32 cellular contexts compared by ENCODE assay signal in genomic region chr16:13911871-13912270, GRCh38.
"Had no signal": no experiment of that assay in that cellular context is flagged by ENCODE, and none has a peak within 500 bp of the region (broad histone marks: within the 10 kb centered on the region; RNA-seq: fewer than 3 reads in every experiment).

No MANE protein-coding gene starts in this region.

- FAIRE-seq: bronchial epithelial cell, TTC549 had no signal

- H3K27ac ChIP-seq: ascending aorta, cardiac muscle cell, WERI-Rb-1 had no signal

- H3K36me3 ChIP-seq: ascending aorta, cardiac muscle cell, WERI-Rb-1 had no signal

- H3K27me3 ChIP-seq: ascending aorta had no signal

- H3K4me3 ChIP-seq: ascending aorta, cardiac muscle cell had no signal

- ATAC-seq: activated CD4-positive, alpha-beta T cell treated with anti-CD3 and anti-CD28 coated beads for 36 hours; activated CD4-positive, CD25-positive, alpha-beta regulatory T cell treated with anti-CD3 and anti-CD28 coated beads, Interleukin-2, amount 50 U/mL, for 24 hours; activated CD8-positive, alpha-beta memory T cell treated with anti-CD3 and anti-CD28 coated beads, Interleukin-2, amount 10 ng/mL, durations not matched to agents 7 days and 5 days; activated CD8-positive, alpha-beta T cell treated with anti-CD3 and anti-CD28 coated beads, Interleukin-2, amount 10 ng/mL, durations not matched to agents 7 days and 5 days; activated naive CD8-positive, alpha-beta T cell treated with anti-CD3 and anti-CD28 coated beads, Interleukin-2, amount 50 U/mL, for 24 hours; WTC11 had no signal

- DNase-seq: activated CD4-positive, alpha-beta memory T cell treated with anti-CD3 and anti-CD28 coated beads, Interleukin-2, amount 10 ng/mL, durations not matched to agents 7 days and 5 days; activated CD4-positive, alpha-beta T cell treated with anti-CD3 and anti-CD28 coated beads for 1 hour; activated CD4-positive, alpha-beta T cell treated with anti-CD3 and anti-CD28 coated beads for 36 hours; activated CD4-positive, alpha-beta T cell treated with anti-CD3 and anti-CD28 coated beads for 48 hours; activated CD4-positive, alpha-beta T cell treated with anti-CD3 and anti-CD28 coated beads, Interleukin-2, amount 10 ng/mL, durations not matched to agents 7 days and 5 days; activated CD4-positive, alpha-beta T cell treated with anti-CD3 and anti-CD28 coated beads, Interleukin-2, amount 50 U/mL, for 48 hours; activated CD4-positive, CD25-positive, alpha-beta regulatory T cell; activated CD8-positive, alpha-beta memory T cell treated with anti-CD3 and anti-CD28 coated beads for 24 hours; activated CD8-positive, alpha-beta memory T cell treated with anti-CD3 and anti-CD28 coated beads, Interleukin-2, amount 10 ng/mL, durations not matched to agents 7 days and 5 days; activated CD8-positive, alpha-beta memory T cell treated with anti-CD3 and anti-CD28 coated beads, Interleukin-2, amount 50 U/mL, for 48 hours; activated CD8-positive, alpha-beta T cell treated with anti-CD3 and anti-CD28 coated beads, Interleukin-2, amount 10 ng/mL, durations not matched to agents 7 days and 5 days; activated effector memory CD4-positive, alpha-beta T cell treated with Interleukin-2 at 50 U/mL for 16 hours; activated gamma-delta T cell; activated naive CD4-positive, alpha-beta T cell treated with anti-CD3 and anti-CD28 coated beads, Interleukin-2, amount 10 ng/mL, durations not matched to agents 7 days and 5 days; activated naive CD4-positive, alpha-beta T cell treated with Interleukin-2 at 50 U/mL for 16 hours; activated naive CD8-positive, alpha-beta T cell treated with anti-CD3 and anti-CD28 coated beads, Interleukin-2, amount 10 ng/mL, durations not matched to agents 7 days and 5 days; activated naive CD8-positive, alpha-beta T cell treated with anti-CD3 and anti-CD28 coated beads, Interleukin-2, amount 50 U/mL, for 24 hours; activated T-cell treated with anti-CD3 and anti-CD28 coated beads, Interleukin-2, amount 50 U/mL, for 24 hours; activated T-cell treated with anti-CD3 and anti-CD28 coated beads, Interleukin-2, amount 50 U/mL, for 48 hours; amygdala; anterior cingulate cortex; caudate nucleus; cerebellar nuclear complex; T-helper 2 cell; T-helper 9 cell; WERI-Rb-1 had no signal
